ENCODE assay signal across 1 cellular context in genomic region chr3:37247398-37248114, GRCh38.
TF ChIP-seq lines count a peak whose summit lies in the region.

No MANE protein-coding gene starts in this region.

TF ChIP-seq in HepG2, 621 proteins besides CTCF, POLR2A, EP300 and RAD21:
- TF ChIP-seq ZNF280D (CRISPR knock-in tag; IDR thresholded peaks at IDR 0.05): 0 out of 2 replicates have a peak, but pooled peaks have one; percentile 30
- TF ChIP-seq PRDM10 (CRISPR knock-in tag; IDR thresholded peaks at IDR 0.05; ENCODE audit: low read depth): no peak
- no peak for TF ChIP-seq HOXA9 (CRISPR knock-in tag; IDR thresholded peaks at IDR 0.05; ENCODE audit: borderline replicate concordance)
- no peak for TF ChIP-seq SMYD3 (CRISPR knock-in tag; IDR thresholded peaks at IDR 0.05)
